In the genomic region with DNA sequence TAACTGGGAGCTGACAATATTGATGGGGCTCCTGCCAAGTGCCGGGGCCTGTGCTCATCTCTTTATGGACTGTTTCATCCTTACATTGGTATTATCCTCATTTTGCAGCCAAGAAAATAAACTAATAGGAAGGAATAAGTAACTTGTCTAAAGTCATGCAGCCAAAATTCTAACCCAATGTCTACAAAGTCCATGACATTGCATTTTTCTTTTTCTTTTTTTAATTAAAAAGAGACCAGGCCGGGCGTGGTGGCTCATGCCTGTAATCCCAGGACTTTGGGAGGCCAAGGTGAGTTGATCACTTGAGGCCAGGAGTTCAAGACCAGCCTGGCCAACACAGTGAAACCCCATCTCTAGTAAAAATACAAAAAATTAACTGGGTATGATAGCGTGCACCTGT, we compare ENCODE assay signal across 21 cellular contexts. TPM values are rescaled to one million over a fixed set of nuclear protein-coding genes. Genes with fewer than 3 reads are reported as not detected.
DNase-seq lines count a peak whose midpoint lies in the region; ATAC-seq, FAIRE-seq and TF ChIP-seq lines count a peak whose summit lies in the region.
"Had no signal": no experiment of that assay in that cellular context is flagged by ENCODE, and none has a peak within 500 bp of the region (broad histone marks: within the 10 kb centered on the region; RNA-seq: fewer than 3 reads in every experiment).

No MANE protein-coding gene starts in this region.

- H3K36me3 ChIP-seq in ovary (no peaks in the 10 kb centered on the region), kidney (ENCODE audit: control insufficient read depth in 1 of 2, insufficient read depth in 2 of 2, low read length in 2 of 2) (no peaks in the 10 kb centered on the region)
- H3K36me3 ChIP-seq: BE2C had no signal

- intact Hi-C loops in activated CD8-positive, alpha-beta T cell treated with anti-CD3 and anti-CD28 coated beads for 36 hours (cut with micrococcal nuclease), result no loop called here
- intact Hi-C loops in dendritic cell treated with granulocyte-macrophage colony-stimulating factor and Interleukin-4, amounts not matched to agents 40 ng/mL and 50 ng/mL, for 4 days (cut with micrococcal nuclease), result no loop called here
- intact Hi-C loops in ovary (cut with DNase I), result no loop called here
- intact Hi-C loops in kidney (cut with DNase I), result no loop called here

- no peaks in the 10 kb centered on the region for H3K27me3 ChIP-seq in ovary
- H3K27me3 ChIP-seq: BE2C had no signal

- no peak for DNase-seq in activated CD8-positive, alpha-beta T cell treated with anti-CD3 and anti-CD28 coated beads, Interleukin-2, amount 10 ng/mL, durations not matched to agents 7 days and 5 days
- DNase-seq in activated CD8-positive, alpha-beta T cell treated with anti-CD3 and anti-CD28 coated beads for 36 hours, result no peak
- DNase-seq in ovary (no peak), kidney (no peak), AG08395 (ENCODE audit: low spot score) (no peak)
- DNase-seq: 8988T; BE2C; CD8-positive, alpha-beta T cell; COR-L47; DMS153; DMS79 treated with DMSO at 0.1 percent for 48 hours; EL; GOT3; H9 had no signal

- H3K4me3 Mint-ChIP-seq in activated CD8-positive, alpha-beta T cell treated with anti-CD3 and anti-CD28 coated beads, Interleukin-2, amount 10 ng/mL, durations not matched to agents 7 days and 5 days, result no peak overlapping the region
- no peak overlapping the region for H3K4me3 Mint-ChIP-seq in activated CD8-positive, alpha-beta T cell treated with anti-CD3 and anti-CD28 coated beads for 36 hours
- no peak overlapping the region for H3K4me3 Mint-ChIP-seq in dendritic cell treated with granulocyte-macrophage colony-stimulating factor and Interleukin-4, amounts not matched to agents 40 ng/mL and 50 ng/mL, for 4 days
- H3K4me3 Mint-ChIP-seq: CD14-positive monocyte; CD8-positive, alpha-beta T cell; H9; IgD-negative memory B cell had no signal

- 91 to 93% (median 92%) methylated on average over 4 of the region's 4 CpGs for whole genome bisulfite sequencing in ovary, 3 donors

- H3K9me3 Mint-ChIP-seq in activated CD8-positive, alpha-beta T cell treated with anti-CD3 and anti-CD28 coated beads, Interleukin-2, amount 10 ng/mL, durations not matched to agents 7 days and 5 days (ENCODE audit: insufficient read depth), result no peaks in the 10 kb centered on the region
- no peaks in the 10 kb centered on the region for H3K9me3 Mint-ChIP-seq in activated CD8-positive, alpha-beta T cell treated with anti-CD3 and anti-CD28 coated beads for 36 hours
- H3K9me3 Mint-ChIP-seq in dendritic cell treated with granulocyte-macrophage colony-stimulating factor and Interleukin-4, amounts not matched to agents 40 ng/mL and 50 ng/mL, for 4 days, result no peaks in the 10 kb centered on the region
- H3K9me3 Mint-ChIP-seq: CD8-positive, alpha-beta T cell; H9; IgD-negative memory B cell had no signal

- peak overlapping the region; percentile 21 for H3K27ac Mint-ChIP-seq in activated CD8-positive, alpha-beta T cell treated with anti-CD3 and anti-CD28 coated beads, Interleukin-2, amount 10 ng/mL, durations not matched to agents 7 days and 5 days
- no peak overlapping the region for H3K27ac Mint-ChIP-seq in activated CD8-positive, alpha-beta T cell treated with anti-CD3 and anti-CD28 coated beads for 36 hours
- peak overlapping the region; percentile 47 for H3K27ac Mint-ChIP-seq in dendritic cell treated with granulocyte-macrophage colony-stimulating factor and Interleukin-4, amounts not matched to agents 40 ng/mL and 50 ng/mL, for 4 days
- H3K27ac Mint-ChIP-seq: CD8-positive, alpha-beta T cell; IgD-negative memory B cell had no signal

- H3K9me3 ChIP-seq in ovary, result no peaks in the 10 kb centered on the region
- H3K9me3 ChIP-seq in kidney (ENCODE audit: control insufficient read depth in 1 of 2, low read length in 2 of 2), result no peaks in the 10 kb centered on the region
- H3K9me3 ChIP-seq: BE2C had no signal

- H3K9ac ChIP-seq in kidney (ENCODE audit: low read length in 2 of 2), result no peak overlapping the region

- no peak overlapping the region for H3K4me3 ChIP-seq in skin epidermis
- no peak overlapping the region for H3K4me3 ChIP-seq in ovary
- no peak overlapping the region for H3K4me3 ChIP-seq in kidney (ENCODE audit: low read length in 2 of 2)

- H3K27me3 Mint-ChIP-seq in activated CD8-positive, alpha-beta T cell treated with anti-CD3 and anti-CD28 coated beads, Interleukin-2, amount 10 ng/mL, durations not matched to agents 7 days and 5 days (ENCODE audit: low read depth), result no peaks in the 10 kb centered on the region
- H3K27me3 Mint-ChIP-seq in activated CD8-positive, alpha-beta T cell treated with anti-CD3 and anti-CD28 coated beads for 36 hours, result no peaks in the 10 kb centered on the region
- H3K27me3 Mint-ChIP-seq in dendritic cell treated with granulocyte-macrophage colony-stimulating factor and Interleukin-4, amounts not matched to agents 40 ng/mL and 50 ng/mL, for 4 days, result no peaks in the 10 kb centered on the region
- H3K27me3 Mint-ChIP-seq: IgD-negative memory B cell had no signal

- H3K36me3 Mint-ChIP-seq in activated CD8-positive, alpha-beta T cell treated with anti-CD3 and anti-CD28 coated beads, Interleukin-2, amount 10 ng/mL, durations not matched to agents 7 days and 5 days (ENCODE audit: low read depth), result no peaks in the 10 kb centered on the region
- H3K36me3 Mint-ChIP-seq in activated CD8-positive, alpha-beta T cell treated with anti-CD3 and anti-CD28 coated beads for 36 hours (ENCODE audit: low read depth), result no peaks in the 10 kb centered on the region
- peaks cover 47% of the 10 kb centered on the region for H3K36me3 Mint-ChIP-seq in dendritic cell treated with granulocyte-macrophage colony-stimulating factor and Interleukin-4, amounts not matched to agents 40 ng/mL and 50 ng/mL, for 4 days (ENCODE audit: low read depth)
- H3K36me3 Mint-ChIP-seq: CD14-positive monocyte; CD8-positive, alpha-beta T cell; IgD-negative memory B cell had no signal

- H3K27ac ChIP-seq in skin epidermis (peak overlapping the region in 13 of 21 experiments; percentile 7 to 81 (median 54)), ovary (no peak overlapping the region), kidney (ENCODE audit: low read depth in 2 of 2, low read length in 2 of 2) (no peak overlapping the region)

- H3K4me1 ChIP-seq in ovary (ENCODE audit: insufficient read depth) (peaks cover 4% of the 10 kb centered on the region), kidney (ENCODE audit: control insufficient read depth in 1 of 2, insufficient read depth in 1 of 2, low read depth in 1 of 2, low read length in 2 of 2) (peaks cover 17 to 20% of the 10 kb centered on the region in 2 donors)

- no peak for TF ChIP-seq CTCF in activated CD8-positive, alpha-beta T cell treated with anti-CD3 and anti-CD28 coated beads for 36 hours (IDR thresholded peaks at IDR 0.05)
- TF ChIP-seq CTCF in ovary (IDR thresholded peaks at IDR 0.05) (no peak), kidney (IDR thresholded peaks at IDR 0.05; ENCODE audit: borderline replicate concordance, extremely low read depth, insufficient read depth) (no peak)

- no peak for ATAC-seq in activated CD8-positive, alpha-beta T cell treated with anti-CD3 and anti-CD28 coated beads, Interleukin-2, amount 10 ng/mL, durations not matched to agents 7 days and 5 days
- ATAC-seq in activated CD8-positive, alpha-beta T cell treated with anti-CD3 and anti-CD28 coated beads for 36 hours, result no peak
- ATAC-seq: CD8-positive, alpha-beta T cell had no signal

- FAIRE-seq in kidney (lab: Jason Lieb, UNC), result no peak
- FAIRE-seq: D721Med, G401.6, GM12891 had no signal

- TF ChIP-seq EP300 in ovary (IDR thresholded peaks at IDR 0.05), result no peak

- POLR2A ChIA-PET in activated CD8-positive, alpha-beta T cell treated with anti-CD3 and anti-CD28 coated beads, Interleukin-2, amount 10 ng/mL, durations not matched to agents 7 days and 5 days (lab: Charles Lee), result no interaction called here
- POLR2A ChIA-PET in activated CD8-positive, alpha-beta T cell treated with anti-CD3 and anti-CD28 coated beads for 36 hours (lab: Charles Lee), result interaction anchor here (1.1 kb wide), 1 partner anchor 9 kb away, joined by 3 read pairs; no protein-coding TSS in a partner anchor

- CTCF ChIA-PET in activated CD8-positive, alpha-beta T cell treated with anti-CD3 and anti-CD28 coated beads, Interleukin-2, amount 10 ng/mL, durations not matched to agents 7 days and 5 days (lab: Charles Lee), result no interaction called here
- CTCF ChIA-PET in activated CD8-positive, alpha-beta T cell treated with anti-CD3 and anti-CD28 coated beads for 36 hours (lab: Charles Lee), result interaction anchor here (1.2 kb wide), 1 partner anchor 9 kb away, joined by 3 read pairs; no protein-coding TSS in a partner anchor

- TF ChIP-seq POLR2A in ovary (IDR thresholded peaks at IDR 0.05), result no peak

- peaks cover 14% of the 10 kb centered on the region for H3K4me1 Mint-ChIP-seq in activated CD8-positive, alpha-beta T cell treated with anti-CD3 and anti-CD28 coated beads, Interleukin-2, amount 10 ng/mL, durations not matched to agents 7 days and 5 days (ENCODE audit: low read depth)
- peaks cover 11% of the 10 kb centered on the region for H3K4me1 Mint-ChIP-seq in activated CD8-positive, alpha-beta T cell treated with anti-CD3 and anti-CD28 coated beads for 36 hours (ENCODE audit: low read depth)
- peaks cover 66% of the 10 kb centered on the region for H3K4me1 Mint-ChIP-seq in dendritic cell treated with granulocyte-macrophage colony-stimulating factor and Interleukin-4, amounts not matched to agents 40 ng/mL and 50 ng/mL, for 4 days (ENCODE audit: low read depth)

RNA-seq across cellular contexts. Expression of gene DEGS1, which starts 18.8 kb away (rescaled TPM):
- total RNA-seq in activated CD8-positive, alpha-beta T cell treated with anti-CD3 and anti-CD28 coated beads, Interleukin-2, amount 10 ng/mL, durations not matched to agents 7 days and 5 days, result 10 to 100 TPM; 71.3 to 77.2 TPM
- total RNA-seq in activated CD8-positive, alpha-beta T cell treated with anti-CD3 and anti-CD28 coated beads for 36 hours, result 10 to 100 TPM; 32.3 to 33.8 TPM
- total RNA-seq in ovary, result 10 to 100 TPM; 37.9 to 61.3 (median 47.3) TPM
- polyA plus RNA-seq in ovary, result 100 to 1,000 TPM in 1 of 2 donors, 10 to 100 TPM in 1; 35.7 to 113 TPM
- total RNA-seq in kidney, result 83.1 TPM
- 32.5 TPM for polyA plus RNA-seq in kidney (ENCODE audit: insufficient read depth, low read depth, low replicate concordance)

Comparison
In these comparisons a context has a peak if more than half of its experiments do, and no peak if none do; other contexts are left out.
1. H3K27ac ChIP-seq: peak in skin epidermis (13 of 21); none in ovary (0 of 2) and kidney (0 of 2).